9 cellular contexts compared by ENCODE assay signal in the genomic region with DNA sequence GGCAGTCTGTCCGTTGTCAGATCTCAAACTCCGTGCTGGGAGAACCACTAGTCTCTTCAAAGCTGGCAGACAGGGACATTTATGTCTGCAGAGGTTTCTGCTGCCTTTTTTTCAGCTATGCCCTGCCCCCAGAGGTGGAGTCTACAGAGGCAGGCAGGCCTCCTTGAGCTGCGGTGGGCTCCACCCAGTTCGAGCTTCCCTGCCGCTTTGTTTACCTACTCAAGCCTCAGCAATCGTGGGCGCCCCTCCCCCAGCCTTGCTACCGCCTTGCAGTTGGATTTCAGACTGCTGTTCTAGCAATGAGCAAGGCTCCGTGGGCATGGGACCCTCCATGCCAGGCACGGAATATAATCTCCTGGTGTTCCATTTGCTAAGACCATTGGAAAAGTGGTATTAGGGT. TPM values are rescaled to one million over a fixed set of nuclear protein-coding genes. Genes with fewer than 3 reads are reported as not detected.
DNase-seq lines count a peak whose midpoint lies in the region; ATAC-seq and TF ChIP-seq lines count a peak whose summit lies in the region.
"Not testable (repeated sequence)": the region's sequence is repeated elsewhere in the genome, so short reads cannot be mapped to it uniquely, and the experiment has no call there.
"Had no signal": no experiment of that assay in that cellular context is flagged by ENCODE, and none has a peak within 500 bp of the region (broad histone marks: within the 10 kb centered on the region; RNA-seq: fewer than 3 reads in every experiment).

No MANE protein-coding gene starts in this region.

- peak overlapping the region; percentile 73 for H3K27ac Mint-ChIP-seq in CD4-positive, alpha-beta T cell
- not testable (repeated sequence) for H3K27ac Mint-ChIP-seq in WTC11; activated CD8-positive, alpha-beta T cell treated with anti-CD3 and anti-CD28 coated beads for 36 hours; activated T-helper 17 cell treated with anti-CD3 and anti-CD28 coated beads, Interleukin-2, amount 50 U/mL, for 72 hours; activated naive CD8-positive, alpha-beta T cell

- H3K27me3 Mint-ChIP-seq in CD4-positive, alpha-beta T cell; WTC11 (ENCODE audit: low read depth); activated CD8-positive, alpha-beta T cell treated with anti-CD3 and anti-CD28 coated beads for 36 hours; activated T-helper 17 cell treated with anti-CD3 and anti-CD28 coated beads, Interleukin-2, amount 50 U/mL, for 72 hours; activated naive CD8-positive, alpha-beta T cell: not testable (repeated sequence)

- peak overlapping the region; percentile 78 for H3K4me3 Mint-ChIP-seq in CD4-positive, alpha-beta T cell
- not testable (repeated sequence) for H3K4me3 Mint-ChIP-seq in WTC11; activated CD8-positive, alpha-beta T cell treated with anti-CD3 and anti-CD28 coated beads for 36 hours
- peak overlapping the region; percentile 36 for H3K4me3 Mint-ChIP-seq in activated T-helper 17 cell treated with anti-CD3 and anti-CD28 coated beads, Interleukin-2, amount 50 U/mL, for 72 hours
- H3K4me3 Mint-ChIP-seq in activated naive CD8-positive, alpha-beta T cell: peak overlapping the region; percentile 66

- CTCF ChIA-PET in CD4-positive, alpha-beta T cell (lab: Charles Lee); WTC11 (lab: Charles Lee): not testable (repeated sequence)
- CTCF ChIA-PET in activated CD8-positive, alpha-beta T cell treated with anti-CD3 and anti-CD28 coated beads for 36 hours (lab: Charles Lee): interaction anchor here (1.0 to 1.9 kb wide), 3 partner anchors 18 to 166 kb away, joined by 3 to 4 read pairs (median 4); no protein-coding TSS in a partner anchor

- ATAC-seq in CD4-positive, alpha-beta T cell (ENCODE audit: poor library complexity); WTC11; activated CD8-positive, alpha-beta T cell treated with anti-CD3 and anti-CD28 coated beads for 36 hours; activated T-helper 17 cell treated with anti-CD3 and anti-CD28 coated beads, Interleukin-2, amount 50 U/mL, for 72 hours (replicated peaks): not testable (repeated sequence)

- not testable (repeated sequence) for H3K9me3 ChIP-seq in CD4-positive, alpha-beta T cell (ENCODE audit: control insufficient read depth, low read length)

- peaks cover 53% of the 10 kb centered on the region for H3K4me1 Mint-ChIP-seq in CD4-positive, alpha-beta T cell (ENCODE audit: low read depth)
- not testable (repeated sequence) for H3K4me1 Mint-ChIP-seq in WTC11
- peaks cover 31% of the 10 kb centered on the region for H3K4me1 Mint-ChIP-seq in activated CD8-positive, alpha-beta T cell treated with anti-CD3 and anti-CD28 coated beads for 36 hours (ENCODE audit: low read depth)
- peaks cover 16% of the 10 kb centered on the region for H3K4me1 Mint-ChIP-seq in activated T-helper 17 cell treated with anti-CD3 and anti-CD28 coated beads, Interleukin-2, amount 50 U/mL, for 72 hours
- peaks cover 56% of the 10 kb centered on the region for H3K4me1 Mint-ChIP-seq in activated naive CD8-positive, alpha-beta T cell (ENCODE audit: low read depth)

- not testable (repeated sequence) for H3K27ac ChIP-seq in CD4-positive, alpha-beta T cell (ENCODE audit: low read depth, low read length)

- DNase-seq in CD4-positive, alpha-beta T cell: peak in 9 of 10 experiments; percentile 31 to 70 (median 64)
- DNase-seq in T follicular helper cell (ENCODE audit: low read depth) (peak; percentile 29), WTC11 (ENCODE audit: low spot score) (peak; percentile 30), islet precursor cell (peak; percentile 30)
- peak; percentile 38 for DNase-seq in activated CD8-positive, alpha-beta T cell treated with anti-CD3 and anti-CD28 coated beads for 36 hours
- DNase-seq in stimulated activated naive CD4-positive, alpha-beta T cell (lab: John Stamatoyannopoulos, UW): peak in 5 of 6 experiments; percentile 27 to 75 (median 64)

- intact Hi-C loops in CD4-positive, alpha-beta T cell (cut with DNase I, micrococcal nuclease): loop anchor here in 1 of 2 experiments (2.0 kb wide), 1 partner anchor 14 kb away; no protein-coding TSS in a partner anchor
- intact Hi-C loops in activated CD8-positive, alpha-beta T cell treated with anti-CD3 and anti-CD28 coated beads for 36 hours (cut with micrococcal nuclease): not testable (repeated sequence)

- not testable (repeated sequence) for H3K27me3 ChIP-seq in CD4-positive, alpha-beta T cell (ENCODE audit: control insufficient read depth, insufficient read depth, low read length)

- POLR2A ChIA-PET in CD4-positive, alpha-beta T cell (lab: Charles Lee): interaction anchor here (0.8 to 5.2 kb wide), 7 partner anchors 13 to 210 kb away, joined by 3 to 49 read pairs (median 3); no protein-coding TSS in a partner anchor
- POLR2A ChIA-PET in WTC11 (lab: Charles Lee); activated CD8-positive, alpha-beta T cell treated with anti-CD3 and anti-CD28 coated beads for 36 hours (lab: Charles Lee): not testable (repeated sequence)

- TF ChIP-seq CTCF in CD4-positive, alpha-beta T cell (IDR thresholded peaks at IDR 0.05); WTC11 (IDR thresholded peaks at IDR 0.05); activated CD8-positive, alpha-beta T cell treated with anti-CD3 and anti-CD28 coated beads for 36 hours (IDR thresholded peaks at IDR 0.05): not testable (repeated sequence)

- peaks cover 23% of the 10 kb centered on the region for H3K36me3 Mint-ChIP-seq in CD4-positive, alpha-beta T cell (ENCODE audit: low read depth)
- peaks cover 24% of the 10 kb centered on the region for H3K36me3 Mint-ChIP-seq in WTC11
- H3K36me3 Mint-ChIP-seq in activated CD8-positive, alpha-beta T cell treated with anti-CD3 and anti-CD28 coated beads for 36 hours (ENCODE audit: low read depth); activated T-helper 17 cell treated with anti-CD3 and anti-CD28 coated beads, Interleukin-2, amount 50 U/mL, for 72 hours (ENCODE audit: low read depth); activated naive CD8-positive, alpha-beta T cell: not testable (repeated sequence)

- H3K9me3 Mint-ChIP-seq in CD4-positive, alpha-beta T cell; activated CD8-positive, alpha-beta T cell treated with anti-CD3 and anti-CD28 coated beads for 36 hours; activated T-helper 17 cell treated with anti-CD3 and anti-CD28 coated beads, Interleukin-2, amount 50 U/mL, for 72 hours; activated naive CD8-positive, alpha-beta T cell (ENCODE audit: low read depth): not testable (repeated sequence)
- peaks cover 34% of the 10 kb centered on the region for H3K9me3 Mint-ChIP-seq in WTC11

RNA-seq across cellular contexts. Expression of a gene that starts 23.7 kb away (rescaled TPM):
- total RNA-seq in CD4-positive, alpha-beta T cell: 1 to 10 TPM; 2.1 to 2.2 TPM
- total RNA-seq in WTC11 (2021): 4.1 to 6.4 TPM (median 4.1 TPM) in 3 replicates
- 1 to 10 TPM in 1 of 2 experiments, under 1 TPM in 1; 0.96 to 1.4 TPM for total RNA-seq in activated CD8-positive, alpha-beta T cell treated with anti-CD3 and anti-CD28 coated beads for 36 hours
- under 1 TPM; 0.06 to 0.90 TPM for total RNA-seq in activated T-helper 17 cell treated with anti-CD3 and anti-CD28 coated beads, Interleukin-2, amount 50 U/mL, for 72 hours
- total RNA-seq: PC-3 had no signal
